8 cellular contexts compared by ENCODE assay signal in the genomic region with DNA sequence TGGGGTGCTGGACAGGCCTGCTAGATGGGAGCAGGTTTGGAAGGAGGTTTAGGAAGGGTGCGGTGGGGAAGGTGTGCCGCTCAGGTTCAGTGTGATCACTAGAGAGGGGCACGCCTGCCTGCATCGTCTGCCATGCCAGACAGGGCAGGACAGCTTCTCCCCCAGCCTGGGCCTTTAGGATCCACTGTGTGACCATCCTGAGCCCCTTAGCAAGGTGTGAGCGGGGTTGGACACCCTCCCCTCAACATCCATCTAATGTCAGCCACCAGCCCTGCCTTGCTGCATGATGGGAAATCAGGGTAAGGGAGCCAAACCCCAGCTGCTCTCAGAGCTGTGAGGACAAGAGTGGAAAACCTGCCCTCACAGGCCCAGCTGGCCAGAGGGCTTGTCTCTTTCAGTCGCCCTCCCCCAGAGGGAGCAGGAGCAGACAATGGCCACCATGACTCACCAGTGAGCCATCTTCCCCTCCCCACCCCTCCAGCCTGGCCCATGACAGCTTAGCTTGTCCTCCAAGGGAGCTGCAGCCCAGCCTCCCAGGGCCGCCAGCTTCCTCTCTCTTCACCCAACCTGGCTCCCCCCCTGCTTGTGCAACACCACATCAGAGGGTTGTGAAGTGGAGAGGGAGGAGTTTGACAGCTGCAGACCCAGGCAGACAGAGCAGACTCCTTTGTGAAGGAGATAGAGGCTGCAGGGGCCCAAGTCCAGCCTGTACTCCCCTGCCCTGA. TPM values are rescaled to one million over a fixed set of nuclear protein-coding genes. Genes with fewer than 3 reads are reported as not detected.
DNase-seq lines count a peak whose midpoint lies in the region; ATAC-seq and TF ChIP-seq lines count a peak whose summit lies in the region.

No MANE protein-coding gene starts in this region.

- no peaks in the 10 kb centered on the region for H3K27me3 Mint-ChIP-seq in T-cell

- H3K4me3 Mint-ChIP-seq in T-cell: peak overlapping the region; percentile 72 to 90 (median 78)

- H3K27ac ChIP-seq in DOHH2 (ENCODE audit: low read depth, low read length) (peak overlapping the region; percentile 99), left ventricle myocardium inferior (replicated peaks) (peak overlapping the region; percentile 48)

- H3K27me3 ChIP-seq in DOHH2 (ENCODE audit: control insufficient read depth, low read length) (no peaks in the 10 kb centered on the region), left ventricle myocardium inferior (ENCODE audit: low read depth) (no peaks in the 10 kb centered on the region)

- no peaks in the 10 kb centered on the region for H3K9me3 Mint-ChIP-seq in T-cell

- peaks cover 30% of the 10 kb centered on the region for H3F3A ChIP-seq in DOHH2 (ENCODE audit: control insufficient read depth, insufficient read depth)

- POLR2A ChIA-PET in T-cell (lab: Charles Lee): interaction anchor here (0.6 to 1.1 kb wide), 4 partner anchors 38 to 1957 kb away, joined by 3 to 9 read pairs (median 4); no protein-coding TSS in a partner anchor

- H3K27ac Mint-ChIP-seq in T-cell: peak overlapping the region; percentile 94 to 95

- peak overlapping the region; percentile 65 for H3K4me3 ChIP-seq in DOHH2 (ENCODE audit: low read length)
- H3K4me3 ChIP-seq in left ventricle myocardium inferior: no peak overlapping the region

- peak; percentile 70 to 77 (median 76) for ATAC-seq in T-cell (replicated peaks in 1 of 4)
- no peak for ATAC-seq in GM19455 (IDR thresholded peaks at IDR 0.05; ENCODE audit: unreplicated experiment)

- intact Hi-C loops in left ventricle myocardium inferior (cut with micrococcal nuclease): no loop called here

- TF ChIP-seq CTCF in DOHH2 (IDR thresholded peaks at IDR 0.05; ENCODE audit: low read depth, low read length, poor library complexity, severe bottlenecking) (no peak), left ventricle myocardium inferior (IDR thresholded peaks at IDR 0.05; ENCODE audit: borderline replicate concordance) (no peak)

- no peaks in the 10 kb centered on the region for H3K9me2 ChIP-seq in DOHH2 (replicated peaks; ENCODE audit: control insufficient read depth, low read length)

- H4K20me1 ChIP-seq in DOHH2 (ENCODE audit: control insufficient read depth, insufficient read depth, low read depth, low read length): no peaks in the 10 kb centered on the region

- H3K36me3 Mint-ChIP-seq in T-cell: no peaks in the 10 kb centered on the region

- H3K9me3 ChIP-seq in DOHH2 (ENCODE audit: control insufficient read depth, insufficient read depth, low read length) (no peaks in the 10 kb centered on the region), left ventricle myocardium inferior (replicated peaks) (no peaks in the 10 kb centered on the region)

- CTCF ChIA-PET in T-cell (lab: Charles Lee): interaction anchor here (0.5 to 5.7 kb wide), 15 partner anchors 9 to 163 kb away, joined by 3 to 60 read pairs (median 4); a partner anchor contains a TSS

- H3K79me2 ChIP-seq in DOHH2 (ENCODE audit: control insufficient read depth, low read length): no peaks in the 10 kb centered on the region; the same call in 1 of the 2 replicates

- H3K4me1 Mint-ChIP-seq in T-cell: peaks cover 82 to 92% (median 87%) of the 10 kb centered on the region in 3 donors

- DNase-seq in NCI-H1092 (lab: John Stamatoyannopoulos, UW) (peak; percentile 64), T-cell (peak; percentile 80 to 94 (median 88)), amygdala (lab: John Stamatoyannopoulos, UW) (peak in 54 of 56 donors; percentile 22 to 93 (median 80)), left ventricle myocardium inferior (peak; percentile 79), pulmonary artery endothelial cell (ENCODE audit: low read depth, low spot score) (peak; percentile 91), ureter (ENCODE audit: low spot score) (peak; percentile 88)

- H3K4me2 ChIP-seq in DOHH2 (ENCODE audit: low read length): peak overlapping the region; percentile 87

- H3K4me1 ChIP-seq in DOHH2 (ENCODE audit: control insufficient read depth, low read length) (peaks cover 84% of the 10 kb centered on the region), left ventricle myocardium inferior (peaks cover 27% of the 10 kb centered on the region)

- H3K36me3 ChIP-seq in DOHH2 (ENCODE audit: control insufficient read depth, low read length) (peaks cover 9% of the 10 kb centered on the region), left ventricle myocardium inferior (no peaks in the 10 kb centered on the region)

RNA-seq across cellular contexts. Expression of a gene that starts 37.0 kb away (rescaled TPM):
- total RNA-seq in T-cell: 10 to 100 TPM; 15.0 to 38.7 (median 32.7) TPM
- total RNA-seq in left ventricle myocardium inferior: 0.74 TPM
- total RNA-seq in pulmonary artery endothelial cell: 1.2 and 1.8 TPM in 2 replicates
- 0.96 TPM for total RNA-seq in ureter

RNA-seq across cellular contexts. Expression of a gene that starts 56.8 kb away (rescaled TPM):
- total RNA-seq in T-cell (1 to 10 TPM; 1.0 to 3.3 (median 1.8) TPM), left ventricle myocardium inferior (2.5 TPM), pulmonary artery endothelial cell (1.5 and 2.8 TPM in 2 replicates), ureter (0.55 TPM)
